12 cellular contexts compared by ENCODE assay signal in genomic region chr20:40286991-40287531, GRCh38.
DNase-seq lines count a peak whose midpoint lies in the region; ATAC-seq lines count a peak whose summit lies in the region.
"Had no signal": no experiment of that assay in that cellular context is flagged by ENCODE, and none has a peak within 500 bp of the region (broad histone marks: within the 10 kb centered on the region; RNA-seq: fewer than 3 reads in every experiment).

No MANE protein-coding gene starts in this region.

- intact Hi-C loops in left ventricle myocardium superior (cut with micrococcal nuclease) = no loop called here

- no peaks in the 10 kb centered on the region for H3K27me3 Mint-ChIP-seq in activated T-cell treated with anti-CD3 and anti-CD28 coated beads, Interleukin-2, amount 50 U/mL, for 24 hours

- no peaks in the 10 kb centered on the region for H3K9me3 Mint-ChIP-seq in activated T-cell treated with anti-CD3 and anti-CD28 coated beads, Interleukin-2, amount 50 U/mL, for 24 hours

- peak; percentile 99 for ATAC-seq in left ventricle myocardium superior
- no peak for ATAC-seq in GM21825 (IDR thresholded peaks at IDR 0.05; ENCODE audit: unreplicated experiment)
- ATAC-seq: stimulated activated naive CD8-positive, alpha-beta T cell treated with anti-CD3 and anti-CD28 coated beads, Interleukin-15, Interleukin-2, amounts not matched to agents 100 U/mL and 50 U/mL, for 24 hours had no signal

- H3K4me1 Mint-ChIP-seq in activated T-cell treated with anti-CD3 and anti-CD28 coated beads, Interleukin-2, amount 50 U/mL, for 24 hours (ENCODE audit: low read depth) = no peaks in the 10 kb centered on the region

- no peak overlapping the region for H3K4me3 Mint-ChIP-seq in activated T-cell treated with anti-CD3 and anti-CD28 coated beads, Interleukin-2, amount 50 U/mL, for 24 hours

- DNase-seq in H4 (ENCODE audit: low spot score) = peak; percentile 85
- DNase-seq in anterior cingulate cortex (lab: John Stamatoyannopoulos, UW) = peak in 40 of 58 donors; percentile 3 to 54 (median 24)
- DNase-seq in left ventricle myocardium superior = peak; percentile 90
- peak; percentile 49 for DNase-seq in renal cortical epithelial cell (ENCODE audit: low read depth)
- DNase-seq in NCI-H1048 (lab: John Stamatoyannopoulos, UW) = no peak
- no peak for DNase-seq in activated T-cell treated with anti-CD3 and anti-CD28 coated beads, Interleukin-2, amount 50 U/mL, for 24 hours
- no peak for DNase-seq in GF-D8 (lab: John Stamatoyannopoulos, UW)
- DNase-seq: cerebellar nuclear complex; NCI-H187; stimulated activated CD4-positive, alpha-beta T cell treated with anti-CD3 and anti-CD28 coated beads, Interleukin-12 subunit alpha, Interleukin-12 subunit beta, amount 100 ng/mL, for 4 hours; stimulated activated naive CD8-positive, alpha-beta T cell treated with anti-CD3 and anti-CD28 coated beads, Interleukin-15, Interleukin-2, amounts not matched to agents 100 U/mL and 50 U/mL, for 24 hours had no signal

- no peaks in the 10 kb centered on the region for H3K36me3 Mint-ChIP-seq in activated T-cell treated with anti-CD3 and anti-CD28 coated beads, Interleukin-2, amount 50 U/mL, for 24 hours (ENCODE audit: low read depth)

- H3K27ac Mint-ChIP-seq in activated T-cell treated with anti-CD3 and anti-CD28 coated beads, Interleukin-2, amount 50 U/mL, for 24 hours = no peak overlapping the region

Comparison
In these comparisons a context has a peak if more than half of its experiments do, and no peak if none do; other contexts are left out.
1. DNase-seq: peak in H4 (single experiment), anterior cingulate cortex (40 of 58), left ventricle myocardium superior (single experiment) and renal cortical epithelial cell (single experiment); none in NCI-H1048 (single experiment), activated T-cell treated with anti-CD3 and anti-CD28 coated beads, Interleukin-2, amount 50 U/mL, for 24 hours (single experiment) and GF-D8 (single experiment).